ENCODE assay signal across 8 cellular contexts in genomic region chr2:101309211-101309700, GRCh38. TPM values are rescaled to one million over a fixed set of nuclear protein-coding genes. Genes with fewer than 3 reads are reported as not detected.
DNase-seq lines count a peak whose midpoint lies in the region; ATAC-seq, FAIRE-seq and TF ChIP-seq lines count a peak whose summit lies in the region.

No MANE protein-coding gene starts in this region.

- no peaks in the 10 kb centered on the region for H3K27me3 Mint-ChIP-seq in activated T-cell treated with anti-CD3 and anti-CD28 coated beads, Interleukin-2, amount 50 U/mL, for 24 hours
- H3K27me3 Mint-ChIP-seq in memory B cell: no peaks in the 10 kb centered on the region

- no peaks in the 10 kb centered on the region for H3K27me3 ChIP-seq in adipocyte (replicated peaks; ENCODE audit: control insufficient read depth, insufficient read depth, low read length)
- H3K27me3 ChIP-seq in thoracic aorta (replicated peaks; ENCODE audit: insufficient read depth): no peaks in the 10 kb centered on the region

- DNase-seq in activated T-cell treated with anti-CD3 and anti-CD28 coated beads, Interleukin-2, amount 50 U/mL, for 24 hours: no peak
- no peak for DNase-seq in activated T-cell treated with anti-CD3 and anti-CD28 coated beads for 4 hours
- DNase-seq in adipocyte (ENCODE audit: low read depth): no peak
- no peak for DNase-seq in memory B cell (ENCODE audit: low spot score in 2 of 2)
- DNase-seq in thoracic aorta (ENCODE audit: low spot score): no peak
- DNase-seq in central memory CD4-positive, alpha-beta T cell: no peak
- no peak for DNase-seq in urothelium cell line (ENCODE audit: low spot score)
- DNase-seq in NK-92 treated with Interleukin-12 subunit alpha and Interleukin-12 subunit beta, amount 100 ng/mL, for 24 hours (lab: John Stamatoyannopoulos, UW): no peak

- ATAC-seq in memory B cell (ENCODE audit: low read depth): no peak
- no peak for ATAC-seq in thoracic aorta (ENCODE audit: insufficient number of reproducible peaks, low FRiP score, low read depth)

- H3K4me3 ChIP-seq in adipocyte (ENCODE audit: low read length) (peak overlapping the region; percentile 86), thoracic aorta (peak overlapping the region; percentile 92)

- TF ChIP-seq CTCF in thoracic aorta (IDR thresholded peaks at IDR 0.05): no peak

- H3K36me3 Mint-ChIP-seq in activated T-cell treated with anti-CD3 and anti-CD28 coated beads, Interleukin-2, amount 50 U/mL, for 24 hours (ENCODE audit: low read depth): peaks cover 32% of the 10 kb centered on the region
- H3K36me3 Mint-ChIP-seq in memory B cell: peaks cover 2% of the 10 kb centered on the region

- H3K36me3 ChIP-seq in adipocyte (ENCODE audit: control insufficient read depth, insufficient read depth, low read length, severe bottlenecking) (no peaks in the 10 kb centered on the region), thoracic aorta (no peaks in the 10 kb centered on the region)

- peak overlapping the region; percentile 91 for H3K4me3 Mint-ChIP-seq in activated T-cell treated with anti-CD3 and anti-CD28 coated beads, Interleukin-2, amount 50 U/mL, for 24 hours
- H3K4me3 Mint-ChIP-seq in memory B cell: peak overlapping the region; percentile 95

- H3K27ac ChIP-seq in thoracic aorta: peak overlapping the region; percentile 80 to 85

- peaks cover 69% of the 10 kb centered on the region for H3K4me1 Mint-ChIP-seq in activated T-cell treated with anti-CD3 and anti-CD28 coated beads, Interleukin-2, amount 50 U/mL, for 24 hours (ENCODE audit: low read depth)
- H3K4me1 Mint-ChIP-seq in memory B cell: peaks cover 26% of the 10 kb centered on the region

- peaks cover 34% of the 10 kb centered on the region for H3K4me1 ChIP-seq in adipocyte (ENCODE audit: control insufficient read depth, insufficient read depth, low read length)
- H3K4me1 ChIP-seq in thoracic aorta (ENCODE audit: control insufficient read depth in 1 of 2, low read depth in 2 of 2): peaks cover 12 to 29% of the 10 kb centered on the region in 2 donors

- H3K9me3 ChIP-seq in adipocyte (ENCODE audit: control insufficient read depth, low read length): no peaks in the 10 kb centered on the region
- no peaks in the 10 kb centered on the region for H3K9me3 ChIP-seq in thoracic aorta

- H3K9ac ChIP-seq in adipocyte (ENCODE audit: low read length): peak overlapping the region; percentile 95

- H3K9me3 Mint-ChIP-seq in activated T-cell treated with anti-CD3 and anti-CD28 coated beads, Interleukin-2, amount 50 U/mL, for 24 hours: no peaks in the 10 kb centered on the region
- H3K9me3 Mint-ChIP-seq in memory B cell: no peaks in the 10 kb centered on the region

- peak overlapping the region; percentile 91 for H3K27ac Mint-ChIP-seq in activated T-cell treated with anti-CD3 and anti-CD28 coated beads, Interleukin-2, amount 50 U/mL, for 24 hours
- H3K27ac Mint-ChIP-seq in memory B cell: peak overlapping the region; percentile 95

- no peak for FAIRE-seq in urothelium cell line (lab: Jason Lieb, UNC)

RNA-seq across cellular contexts. Expression of gene RNF149, which starts 0.8 kb away (rescaled TPM):
- total RNA-seq in thoracic aorta: 100 to 1,000 TPM; 106 to 152 TPM

RNA-seq across cellular contexts. Expression of gene CNOT11, which starts 56.6 kb away (rescaled TPM):
- 10 to 100 TPM; 27.8 to 34.2 TPM for total RNA-seq in thoracic aorta
